ENCODE assay signal across 8 cellular contexts in the genomic region with DNA sequence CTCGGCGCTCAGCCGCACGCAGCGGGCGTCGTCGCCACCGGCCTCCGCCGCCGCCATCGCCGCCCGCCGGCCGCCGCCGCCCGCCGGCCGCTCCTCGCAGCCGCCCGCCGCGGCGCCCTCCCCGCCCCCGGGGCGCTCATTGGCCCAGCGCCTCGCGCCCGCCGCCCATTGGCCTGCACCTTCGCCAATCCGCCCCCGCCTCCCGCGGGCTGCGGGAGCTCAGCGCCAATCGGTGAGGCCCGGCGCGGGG. TPM values are rescaled to one million over a fixed set of nuclear protein-coding genes. Genes with fewer than 3 reads are reported as not detected.
A peak's percentile ranks its signal among the peaks of the same experiment; 100 is the strongest.
DNase-seq lines count a peak whose midpoint lies in the region; ATAC-seq and TF ChIP-seq lines count a peak whose summit lies in the region.

A gene with protein sequence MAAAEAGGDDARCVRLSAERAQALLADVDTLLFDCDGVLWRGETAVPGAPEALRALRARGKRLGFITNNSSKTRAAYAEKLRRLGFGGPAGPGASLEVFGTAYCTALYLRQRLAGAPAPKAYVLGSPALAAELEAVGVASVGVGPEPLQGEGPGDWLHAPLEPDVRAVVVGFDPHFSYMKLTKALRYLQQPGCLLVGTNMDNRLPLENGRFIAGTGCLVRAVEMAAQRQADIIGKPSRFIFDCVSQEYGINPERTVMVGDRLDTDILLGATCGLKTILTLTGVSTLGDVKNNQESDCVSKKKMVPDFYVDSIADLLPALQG (minus strand): TSS at position 120 of the 250 bp plus-strand sequence. CDS start 63 bp downstream, at position 57.

- H3K36me3 ChIP-seq in WERI-Rb-1 (peaks cover 33% of the 10 kb centered on the region), psoas muscle (ENCODE audit: insufficient read depth in 1 of 2, low read depth in 1 of 2) (peaks cover 0 to 3% of the 10 kb centered on the region in 2 donors)

- ATAC-seq in GM18511 (IDR thresholded peaks at IDR 0.05; ENCODE audit: unreplicated experiment) (peak; percentile 90), HG02970 (IDR thresholded peaks at IDR 0.05; ENCODE audit: low FRiP score, unreplicated experiment) (peak; percentile 87), Right ventricle myocardium inferior (peak; percentile 84), psoas muscle (peak; percentile 68 to 81 (median 74)), HG03469 (IDR thresholded peaks at IDR 0.05; ENCODE audit: unreplicated experiment) (no peak)

- no peaks in the 10 kb centered on the region for H3K9me3 ChIP-seq in WERI-Rb-1 (ENCODE audit: severe bottlenecking)
- H3K9me3 ChIP-seq in psoas muscle = no peaks in the 10 kb centered on the region

- H3K4me3 ChIP-seq in WERI-Rb-1 (ENCODE audit: low read depth, low read length) = peak within 1 kb of the TSS; percentile 77
- H3K4me3 ChIP-seq in psoas muscle = peak within 1 kb of the TSS; percentile 84

- TF ChIP-seq CTCF in WERI-Rb-1 (IDR thresholded peaks at IDR 0.05; ENCODE audit: low read depth, low read length) (no peak), psoas muscle (IDR thresholded peaks at IDR 0.05) (no peak)

- H3K4me1 ChIP-seq in psoas muscle = peaks cover 41% of the 10 kb centered on the region

- H3K27me3 ChIP-seq in WERI-Rb-1 (ENCODE audit: insufficient read depth, low read depth, severe bottlenecking) = no peaks in the 10 kb centered on the region
- H3K27me3 ChIP-seq in psoas muscle (ENCODE audit: insufficient read depth in 3 of 3, low read length in 2 of 3) = no peaks in the 10 kb centered on the region

- 0 to 1% (median 0%) methylated on average over 5 to 47 of the region's 47 CpGs for WGBS in psoas muscle, 3 donors

- DNase-seq in WERI-Rb-1 (no peak), Right ventricle myocardium inferior (ENCODE audit: missing footprints) (no peak), psoas muscle (no peak), NCI-H82 (lab: John Stamatoyannopoulos, UW) (no peak), GM19238 (ENCODE audit: insufficient read length, low spot score) (no peak)

- intact Hi-C loops in Right ventricle myocardium inferior (cut with DNase I) (loop anchor here (5.0 kb wide), 1 partner anchor 252 kb away; a partner anchor contains a TSS), psoas muscle (cut with DNase I) (no loop called here)

- peak within 1 kb of the TSS; percentile 96 for H3K27ac ChIP-seq in WERI-Rb-1
- peak within 1 kb of the TSS; percentile 91 for H3K27ac ChIP-seq in psoas muscle

RNA-seq across cellular contexts. Expression of the gene that starts here (rescaled TPM):
- total RNA-seq in Right ventricle myocardium inferior = 35.1 TPM
- total RNA-seq in psoas muscle = 10 to 100 TPM; 27.2 to 35.9 (median 29.8) TPM
- polyA plus RNA-seq in psoas muscle = 10 to 100 TPM; 20.9 to 27.4 (median 24.0) TPM
